Comparison of ENCODE assay signal across 8 cellular contexts in the genomic region with DNA sequence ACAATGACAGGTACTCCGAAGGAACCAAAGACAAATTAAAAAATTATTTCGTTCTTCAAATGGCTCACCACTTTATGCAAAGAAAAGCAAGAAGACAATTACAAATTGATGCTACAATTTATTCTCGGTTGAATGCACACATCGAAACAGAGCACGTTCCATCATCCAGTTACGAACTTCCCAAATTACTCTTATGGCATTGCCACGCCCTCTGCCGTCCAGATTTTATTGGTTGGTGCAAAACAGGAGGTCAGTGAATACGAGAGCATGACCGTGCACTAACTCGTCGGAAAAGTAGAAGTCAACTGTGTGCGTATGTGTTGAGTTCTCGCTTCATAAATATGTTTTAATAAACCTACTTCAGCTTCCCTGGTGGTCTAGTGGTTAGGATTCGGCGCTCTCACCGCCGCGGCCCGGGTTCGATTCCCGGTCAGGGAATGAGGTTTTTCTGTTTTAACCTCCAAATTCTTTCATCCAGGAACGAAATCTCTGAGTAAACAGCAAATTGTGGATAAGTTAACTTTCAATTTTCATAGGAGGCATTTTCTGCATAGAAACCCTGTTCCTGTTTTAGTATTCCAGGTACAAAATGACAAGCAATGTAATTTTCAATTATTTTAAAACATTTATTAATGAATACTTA. TPM values are rescaled to one million over a fixed set of nuclear protein-coding genes. Genes with fewer than 3 reads are reported as not detected.
A peak's percentile ranks its signal among the peaks of the same experiment; 100 is the strongest.
DNase-seq lines count a peak whose midpoint lies in the region; ATAC-seq and TF ChIP-seq lines count a peak whose summit lies in the region.

No MANE protein-coding gene starts in this region.

- peaks cover 42% of the 10 kb centered on the region for H3F3A ChIP-seq in neural progenitor cell (ENCODE audit: low read depth)

- TF ChIP-seq CTCF in neural progenitor cell (IDR thresholded peaks at IDR 0.05) = peak; percentile 7

- H3K4me3 Mint-ChIP-seq in CD4-positive, CD25-positive, alpha-beta regulatory T cell = peak overlapping the region; percentile 92 to 97 (median 93)
- peak overlapping the region; percentile 94 for H3K4me3 Mint-ChIP-seq in neural progenitor cell

- H3K27me3 Mint-ChIP-seq in CD4-positive, CD25-positive, alpha-beta regulatory T cell = peaks cover 91% of the 10 kb centered on the region
- H3K27me3 Mint-ChIP-seq in neural progenitor cell (ENCODE audit: insufficient read depth, low read depth) = peaks cover 30% of the 10 kb centered on the region

- H3K4me1 Mint-ChIP-seq in CD4-positive, CD25-positive, alpha-beta regulatory T cell = peaks cover 33 to 67% (median 49%) of the 10 kb centered on the region in 4 donors
- peaks cover 54% of the 10 kb centered on the region for H3K4me1 Mint-ChIP-seq in neural progenitor cell

- ATAC-seq in CD4-positive, CD25-positive, alpha-beta regulatory T cell (ENCODE audit: low read depth in 2 of 2) = peak; percentile 48 to 52
- ATAC-seq in GM21576 (IDR thresholded peaks at IDR 0.05; ENCODE audit: unreplicated experiment) = peak; percentile 37

- H3K9ac ChIP-seq in neural progenitor cell (no peak overlapping the region), stomach smooth muscle (ENCODE audit: low read length in 2 of 2) (peak overlapping the region; percentile 50 to 77)

- no peaks in the 10 kb centered on the region for H4K20me1 ChIP-seq in neural progenitor cell (ENCODE audit: low read depth)

- no peaks in the 10 kb centered on the region for H3K36me3 ChIP-seq in CD4-positive, CD25-positive, alpha-beta regulatory T cell (ENCODE audit: control insufficient read depth, insufficient read depth, low read length)
- H3K36me3 ChIP-seq in neural progenitor cell = no peaks in the 10 kb centered on the region
- no peaks in the 10 kb centered on the region for H3K36me3 ChIP-seq in stomach smooth muscle (ENCODE audit: control insufficient read depth in 2 of 2, insufficient read depth in 2 of 2, low read length in 2 of 2)

- peaks cover 0 to 10% (median 4%) of the 10 kb centered on the region in 7 donors for H3K9me3 Mint-ChIP-seq in CD4-positive, CD25-positive, alpha-beta regulatory T cell
- H3K9me3 Mint-ChIP-seq in neural progenitor cell = peaks cover 9% of the 10 kb centered on the region

- DNase-seq in CD4-positive, CD25-positive, alpha-beta regulatory T cell = peak; percentile 57 to 84 (median 79)
- peak; percentile 77 for DNase-seq in LoVo (ENCODE audit: low spot score)
- peak; percentile 91 for DNase-seq in SIG-M5 treated with dmso at 0.1 percent for 504 hours (lab: John Stamatoyannopoulos, UW; ENCODE audit: unreplicated experiment)
- DNase-seq in activated gamma-delta T cell treated with anti-CD3 and anti-CD28 coated beads, Interleukin-2, amount 50 U/mL, for 16 hours (ENCODE audit: low read depth) = peak; percentile 57
- peak; percentile 93 for DNase-seq in foreskin melanocyte
- peak; percentile 78 for DNase-seq in neural progenitor cell (ENCODE audit: low spot score)

- peaks cover 0 to 1% of the 10 kb centered on the region in 2 experiments for H3K9me3 ChIP-seq in CD4-positive, CD25-positive, alpha-beta regulatory T cell (ENCODE audit: control insufficient read depth in 2 of 2, low read length in 2 of 2)
- H3K9me3 ChIP-seq in neural progenitor cell (ENCODE audit: low read depth) (no peaks in the 10 kb centered on the region), stomach smooth muscle (ENCODE audit: control insufficient read depth in 2 of 2, low read length in 2 of 2) (no peaks in the 10 kb centered on the region)

- H2AFZ ChIP-seq in neural progenitor cell (replicated peaks) = peak overlapping the region; percentile 95

- peak overlapping the region; percentile 99 for H3K4me3 ChIP-seq in CD4-positive, CD25-positive, alpha-beta regulatory T cell (ENCODE audit: low read depth, low read length)
- H3K4me3 ChIP-seq in neural progenitor cell (peak overlapping the region; percentile 97), stomach smooth muscle (ENCODE audit: low read length in 2 of 2) (peak overlapping the region; percentile 96 to 100)

- no peaks in the 10 kb centered on the region for H3K79me2 ChIP-seq in neural progenitor cell (ENCODE audit: low read depth)

- peaks cover 6% of the 10 kb centered on the region for H3K36me3 Mint-ChIP-seq in CD4-positive, CD25-positive, alpha-beta regulatory T cell
- peaks cover 8% of the 10 kb centered on the region for H3K36me3 Mint-ChIP-seq in neural progenitor cell

- peak overlapping the region; percentile 93 to 99 (median 97) for H3K27ac Mint-ChIP-seq in CD4-positive, CD25-positive, alpha-beta regulatory T cell
- peak overlapping the region; percentile 99 for H3K27ac Mint-ChIP-seq in neural progenitor cell

- peak overlapping the region; percentile 77 for H3K4me2 ChIP-seq in neural progenitor cell

- H3K4me1 ChIP-seq in CD4-positive, CD25-positive, alpha-beta regulatory T cell (ENCODE audit: control insufficient read depth, insufficient read depth, low read length, poor library complexity, severe bottlenecking) = peaks cover 19% of the 10 kb centered on the region
- peaks cover 13% of the 10 kb centered on the region for H3K4me1 ChIP-seq in neural progenitor cell
- H3K4me1 ChIP-seq in stomach smooth muscle (ENCODE audit: control insufficient read depth, insufficient read depth, low read length) = peaks cover 13% of the 10 kb centered on the region

- peaks cover 31% of the 10 kb centered on the region for H3K27me3 ChIP-seq in CD4-positive, CD25-positive, alpha-beta regulatory T cell (ENCODE audit: control insufficient read depth, insufficient read depth, low read length)
- H3K27me3 ChIP-seq in neural progenitor cell (peaks cover 35% of the 10 kb centered on the region), stomach smooth muscle (ENCODE audit: control insufficient read depth in 1 of 2, insufficient read depth in 2 of 2, low read length in 2 of 2) (peaks cover 7 to 12% of the 10 kb centered on the region in 2 donors)

- peak overlapping the region; percentile 19 for H3K27ac ChIP-seq in CD4-positive, CD25-positive, alpha-beta regulatory T cell (ENCODE audit: insufficient read depth, low read length, poor library complexity, severe bottlenecking)
- H3K27ac ChIP-seq in neural progenitor cell (no peak overlapping the region), stomach smooth muscle (ENCODE audit: low read length) (peak overlapping the region; percentile 53)

RNA-seq across cellular contexts. Expression of a gene that starts 23.2 kb away (rescaled TPM):
- not detected for total RNA-seq in CD4-positive, CD25-positive, alpha-beta regulatory T cell
- polyA plus RNA-seq in CD4-positive, CD25-positive, alpha-beta regulatory T cell = under 1 TPM in 2 of 4 donors, not detected in 2; 0.13 to 0.54 TPM
- total RNA-seq in neural progenitor cell (ENCODE audit: low replicate concordance) = 1.9 and 2.0 TPM in 2 replicates

RNA-seq across cellular contexts. Expression of a gene that starts 58.2 kb away (rescaled TPM):
- total RNA-seq in CD4-positive, CD25-positive, alpha-beta regulatory T cell = 23.5 TPM
- 10 to 100 TPM; 46.2 to 76.4 (median 59.4) TPM for polyA plus RNA-seq in CD4-positive, CD25-positive, alpha-beta regulatory T cell
- total RNA-seq in neural progenitor cell (ENCODE audit: low replicate concordance) = 69.0 and 94.5 TPM in 2 replicates
